ENCODE assay signal across 9 cellular contexts in the genomic region with DNA sequence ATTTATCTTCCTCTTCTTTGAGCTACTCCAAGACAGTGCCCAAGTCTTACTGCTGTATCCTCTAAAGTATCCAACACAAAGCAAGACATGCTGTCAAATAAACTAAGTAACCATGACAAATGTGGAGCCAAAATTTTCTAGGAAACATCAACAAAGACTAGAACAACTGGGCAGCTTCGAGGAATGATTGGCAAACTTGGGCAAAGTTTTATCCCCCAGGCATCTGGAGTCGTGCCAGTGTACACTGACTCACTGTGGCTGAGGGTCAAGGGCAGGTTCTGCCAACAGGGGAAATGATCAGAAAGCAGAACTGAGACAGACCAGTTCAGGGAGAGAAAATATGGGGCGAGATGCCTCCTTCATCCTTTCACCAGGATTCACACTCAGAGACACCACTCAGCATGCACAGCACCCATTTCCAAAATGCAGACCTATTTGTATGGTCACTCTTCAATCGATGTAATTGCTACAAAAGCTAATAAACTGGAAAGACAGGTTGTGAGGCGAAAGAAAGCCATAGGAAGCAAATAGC.
DNase-seq lines count a peak whose midpoint lies in the region; ATAC-seq and TF ChIP-seq lines count a peak whose summit lies in the region.
"Had no signal": no experiment of that assay in that cellular context is flagged by ENCODE, and none has a peak within 500 bp of the region (broad histone marks: within the 10 kb centered on the region; RNA-seq: fewer than 3 reads in every experiment).

No MANE protein-coding gene starts in this region.

- POLR2A ChIA-PET in RWPE1 (lab: Yijun Ruan, JAX; ENCODE audit: low non-redundant PET) = no interaction called here

- WGBS in sigmoid colon, 2 donors = 10 to 49% methylated on average over 5 of the region's 5 CpGs

- H3K9me3 ChIP-seq in sigmoid colon = no peaks in the 10 kb centered on the region

- TF ChIP-seq CTCF in RWPE1 (conservative IDR thresholded peaks at IDR 0.05; ENCODE audit: low read depth) (no peak), foreskin fibroblast (IDR thresholded peaks at IDR 0.05; ENCODE audit: low read depth, low read length) (no peak), sigmoid colon (IDR thresholded peaks at IDR 0.05) (no peak)

- peak; percentile 40 for ATAC-seq in HG03342 (IDR thresholded peaks at IDR 0.05; ENCODE audit: unreplicated experiment)

- peak; percentile 25 for DNase-seq in DMS79 treated with DMSO at 0.1 percent for 48 hours (lab: John Stamatoyannopoulos, UW)
- DNase-seq in DMS79 (lab: John Stamatoyannopoulos, UW) = no peak
- DNase-seq in RWPE1 (ENCODE audit: low spot score) = peak; percentile 91
- peak; percentile 85 to 90 for DNase-seq in foreskin fibroblast
- DNase-seq in sigmoid colon = peak; percentile 78
- DNase-seq in iPS-NIHi11 (ENCODE audit: low spot score) = no peak
- no peak for DNase-seq in GM19238 (ENCODE audit: insufficient read length, low spot score)

- CTCF ChIA-PET in RWPE1 (lab: Yijun Ruan, JAX) = no interaction called here

- H3K4me1 ChIP-seq in sigmoid colon = peaks cover 0 to 34% (median 29%) of the 10 kb centered on the region in 4 donors

- no peaks in the 10 kb centered on the region for H3K36me3 ChIP-seq in sigmoid colon

- H3K27ac ChIP-seq in RWPE1 (peak overlapping the region; percentile 47), sigmoid colon (no peak overlapping the region)
- H3K27ac ChIP-seq: SK-N-MC had no signal

- no peak for TF ChIP-seq POLR2A in sigmoid colon (IDR thresholded peaks at IDR 0.05)

- TF ChIP-seq EP300 in sigmoid colon (IDR thresholded peaks at IDR 0.05) = no peak

- no peak overlapping the region for H3K4me3 ChIP-seq in foreskin fibroblast (ENCODE audit: low read depth in 1 of 2, low read length in 2 of 2)
- no peak overlapping the region for H3K4me3 ChIP-seq in sigmoid colon
- H3K4me3 ChIP-seq: SK-N-MC had no signal

- no peaks in the 10 kb centered on the region for H3K27me3 ChIP-seq in sigmoid colon

- intact Hi-C loops in sigmoid colon (cut with DNase I) = no loop called here

Comparison
In these comparisons a context has a peak if more than half of its experiments do, and no peak if none do; other contexts are left out.
1. DNase-seq: peak in DMS79 treated with DMSO at 0.1 percent for 48 hours (single experiment), RWPE1 (single experiment), foreskin fibroblast (2 of 2) and sigmoid colon (single experiment); none in DMS79 (single experiment), iPS-NIHi11 (single experiment) and GM19238 (single experiment).